22 cellular contexts compared by ENCODE assay signal in genomic region chr2:52931660-52932059, GRCh38.
A peak's percentile ranks its signal among the peaks of the same experiment; 100 is the strongest.
DNase-seq lines count a peak whose midpoint lies in the region; ATAC-seq and TF ChIP-seq lines count a peak whose summit lies in the region.
"Had no signal": no experiment of that assay in that cellular context is flagged by ENCODE, and none has a peak within 500 bp of the region (broad histone marks: within the 10 kb centered on the region; RNA-seq: fewer than 3 reads in every experiment).

No MANE protein-coding gene starts in this region.

- no peaks in the 10 kb centered on the region for H3K27me3 Mint-ChIP-seq in CD8-positive, alpha-beta T cell (ENCODE audit: low read depth)
- H3K27me3 Mint-ChIP-seq in CD8-positive, alpha-beta memory T cell: no peaks in the 10 kb centered on the region
- H3K27me3 Mint-ChIP-seq: CD4-positive, alpha-beta memory T cell; dendritic cell treated with granulocyte-macrophage colony-stimulating factor and Interleukin-4, amounts not matched to agents 40 ng/mL and 50 ng/mL, for 4 days had no signal

- H3K4me3 ChIP-seq in CD8-positive, alpha-beta T cell (ENCODE audit: low read depth, low read length): no peak overlapping the region
- H3K4me3 ChIP-seq in CD8-positive, alpha-beta memory T cell (ENCODE audit: low read length): no peak overlapping the region
- H3K4me3 ChIP-seq: SJSA1, vagina had no signal

- peaks cover 3% of the 10 kb centered on the region for H3K9me3 Mint-ChIP-seq in CD8-positive, alpha-beta T cell
- peaks cover 7 to 28% (median 13%) of the 10 kb centered on the region in 5 donors for H3K9me3 Mint-ChIP-seq in CD8-positive, alpha-beta memory T cell

- H3K4me3 Mint-ChIP-seq in CD8-positive, alpha-beta T cell: no peak overlapping the region
- H3K4me3 Mint-ChIP-seq in CD8-positive, alpha-beta memory T cell: no peak overlapping the region
- H3K4me3 Mint-ChIP-seq: brain; CD4-positive, alpha-beta memory T cell; dendritic cell treated with granulocyte-macrophage colony-stimulating factor and Interleukin-4, amounts not matched to agents 40 ng/mL and 50 ng/mL, for 4 days; nephron had no signal

- no peaks in the 10 kb centered on the region for H3K36me3 ChIP-seq in CD8-positive, alpha-beta T cell (ENCODE audit: insufficient read depth, low read length)
- no peaks in the 10 kb centered on the region for H3K36me3 ChIP-seq in CD8-positive, alpha-beta memory T cell (ENCODE audit: insufficient read depth, low read length)
- H3K36me3 ChIP-seq: SJSA1, vagina had no signal

- no peak overlapping the region for H3K27ac ChIP-seq in CD8-positive, alpha-beta T cell (ENCODE audit: low read depth, low read length)
- H3K27ac ChIP-seq in CD8-positive, alpha-beta memory T cell (ENCODE audit: low read depth, low read length): no peak overlapping the region
- H3K27ac ChIP-seq: SJSA1, vagina had no signal

- CTCF ChIA-PET in CD8-positive, alpha-beta T cell (lab: Charles Lee): no interaction called here
- CTCF ChIA-PET in CD8-positive, alpha-beta memory T cell (lab: Charles Lee): no interaction called here

- POLR2A ChIA-PET in CD8-positive, alpha-beta T cell (lab: Charles Lee): no interaction called here
- POLR2A ChIA-PET in CD8-positive, alpha-beta memory T cell (lab: Charles Lee): no interaction called here

- H3K27ac Mint-ChIP-seq in CD8-positive, alpha-beta T cell: no peak overlapping the region
- H3K27ac Mint-ChIP-seq in CD8-positive, alpha-beta memory T cell: no peak overlapping the region
- H3K27ac Mint-ChIP-seq: activated naive CD4-positive, alpha-beta T cell treated with anti-CD3 and anti-CD28 coated beads, Interleukin-2, amount 50 U/mL, for 72 hours; brain; CD4-positive, alpha-beta memory T cell; dendritic cell treated with granulocyte-macrophage colony-stimulating factor and Interleukin-4, amounts not matched to agents 40 ng/mL and 50 ng/mL, for 4 days; nephron had no signal

- TF ChIP-seq CTCF in CD8-positive, alpha-beta T cell (IDR thresholded peaks at IDR 0.05): no peak

- intact Hi-C loops in CD8-positive, alpha-beta T cell (cut with DNase I, micrococcal nuclease): no loop called here

- no peaks in the 10 kb centered on the region for H3K36me3 Mint-ChIP-seq in CD8-positive, alpha-beta T cell
- peaks cover 0 to 14% (median 0%) of the 10 kb centered on the region in 3 donors for H3K36me3 Mint-ChIP-seq in CD8-positive, alpha-beta memory T cell
- H3K36me3 Mint-ChIP-seq: brain; CD4-positive, alpha-beta memory T cell had no signal

- H3K9me3 ChIP-seq in CD8-positive, alpha-beta T cell (ENCODE audit: low read length): no peaks in the 10 kb centered on the region
- H3K9me3 ChIP-seq in CD8-positive, alpha-beta memory T cell (ENCODE audit: low read length): no peaks in the 10 kb centered on the region
- H3K9me3 ChIP-seq: SJSA1, vagina had no signal

- H3K27me3 ChIP-seq in CD8-positive, alpha-beta T cell (ENCODE audit: insufficient read depth, low read length): no peaks in the 10 kb centered on the region
- H3K27me3 ChIP-seq in CD8-positive, alpha-beta memory T cell (ENCODE audit: insufficient read depth, low read length, poor library complexity, severe bottlenecking): no peaks in the 10 kb centered on the region
- H3K27me3 ChIP-seq: SJSA1, vagina had no signal

- no peaks in the 10 kb centered on the region for H3K4me1 Mint-ChIP-seq in CD8-positive, alpha-beta T cell (ENCODE audit: low read depth)
- peaks cover 0 to 7% (median 0%) of the 10 kb centered on the region in 3 donors for H3K4me1 Mint-ChIP-seq in CD8-positive, alpha-beta memory T cell

- no peaks in the 10 kb centered on the region for H3K4me1 ChIP-seq in CD8-positive, alpha-beta T cell (ENCODE audit: insufficient read depth, low read length)
- no peaks in the 10 kb centered on the region for H3K4me1 ChIP-seq in CD8-positive, alpha-beta memory T cell (ENCODE audit: insufficient read depth, low read length)
- H3K4me1 ChIP-seq: SJSA1 had no signal

- ATAC-seq in GM18517 (IDR thresholded peaks at IDR 0.05; ENCODE audit: unreplicated experiment) (peak; percentile 66), GM19397 (IDR thresholded peaks at IDR 0.05; ENCODE audit: unreplicated experiment) (peak; percentile 63), HG02678 (IDR thresholded peaks at IDR 0.05; ENCODE audit: unreplicated experiment) (peak; percentile 54), HG03457 (IDR thresholded peaks at IDR 0.05; ENCODE audit: unreplicated experiment) (peak; percentile 66)
- no peak for ATAC-seq in CD8-positive, alpha-beta T cell
- ATAC-seq: activated naive CD4-positive, alpha-beta T cell treated with anti-CD3 and anti-CD28 coated beads, Interleukin-2, amount 50 U/mL, for 72 hours had no signal

- DNase-seq in CD8-positive, alpha-beta T cell: no peak
- DNase-seq in CD8-positive, alpha-beta memory T cell: no peak
- no peak for DNase-seq in activated naive CD4-positive, alpha-beta T cell treated with Interleukin-2 at 50 U/mL for 16 hours
- no peak for DNase-seq in stimulated activated naive CD4-positive, alpha-beta T cell (lab: John Stamatoyannopoulos, UW)
- DNase-seq: activated CD4-positive, alpha-beta T cell treated with anti-CD3 and anti-CD28 coated beads, Interleukin-2, amount 50 U/mL, for 4 hours; activated T-cell treated with anti-CD3 and anti-CD28 coated beads, Interleukin-2, amount 50 U/mL, for 1 hour; CD4-positive, alpha-beta memory T cell; EL; erythroblast; glutamatergic neuron; NCI-H510A treated with DMSO at 0.1 percent for 48 hours; T-helper 9 cell had no signal
